In the genomic region with DNA sequence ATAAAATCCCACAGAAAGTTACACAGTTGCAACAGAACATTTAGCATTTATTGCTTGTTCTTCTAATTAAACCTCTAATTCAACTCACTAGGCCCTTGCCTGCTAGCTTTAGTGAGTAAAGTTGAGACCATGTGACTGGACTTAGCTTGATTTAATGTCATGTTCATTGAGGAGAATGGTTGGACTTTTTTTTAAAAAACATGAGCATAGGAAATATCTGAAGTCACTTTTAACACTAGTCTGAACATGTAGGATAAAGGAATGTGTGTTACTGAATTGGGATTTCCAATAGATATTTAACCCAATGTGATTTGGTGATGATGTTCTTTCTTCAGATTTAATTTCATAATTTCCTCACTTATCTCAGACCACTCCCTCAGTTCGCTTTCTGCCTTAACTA, we compare ENCODE assay signal across 16 cellular contexts. TPM values are rescaled to one million over a fixed set of nuclear protein-coding genes. Genes with fewer than 3 reads are reported as not detected.
DNase-seq lines count a peak whose midpoint lies in the region; ATAC-seq and TF ChIP-seq lines count a peak whose summit lies in the region.
"Had no signal": no experiment of that assay in that cellular context is flagged by ENCODE, and none has a peak within 500 bp of the region (broad histone marks: within the 10 kb centered on the region; RNA-seq: fewer than 3 reads in every experiment).

No MANE protein-coding gene starts in this region.

- peak overlapping the region; percentile 58 for H3K9ac ChIP-seq in OCI-LY1 (ENCODE audit: low read length)

- H3K36me3 ChIP-seq in OCI-LY1 (ENCODE audit: insufficient read depth, low read length) (no peaks in the 10 kb centered on the region), transverse colon (no peaks in the 10 kb centered on the region)
- H3K36me3 ChIP-seq: neutrophil, right atrium auricular region had no signal

- peak overlapping the region; percentile 22 for H3K4me3 ChIP-seq in OCI-LY1 (ENCODE audit: low read depth, low read length, poor library complexity, severe bottlenecking)
- H3K4me3 ChIP-seq in transverse colon, result no peak overlapping the region
- H3K4me3 ChIP-seq: right atrium auricular region had no signal

- no peak for TF ChIP-seq POLR2A in transverse colon (IDR thresholded peaks at IDR 0.05)

- H3K9me2 ChIP-seq in OCI-LY1 (ENCODE audit: low read depth, low read length), result no peaks in the 10 kb centered on the region

- H3K4me1 ChIP-seq in OCI-LY1 (ENCODE audit: insufficient read depth, low read length, severe bottlenecking) (peaks cover 46% of the 10 kb centered on the region), transverse colon (no peaks in the 10 kb centered on the region)
- H3K4me1 ChIP-seq: right atrium auricular region had no signal

- peak overlapping the region; percentile 70 for H3K4me3 Mint-ChIP-seq in central memory CD8-positive, alpha-beta T cell

- H3K27me3 ChIP-seq in OCI-LY1 (ENCODE audit: insufficient read depth, low read length), result no peaks in the 10 kb centered on the region
- H3K27me3 ChIP-seq in transverse colon, result no peaks in the 10 kb centered on the region
- H3K27me3 ChIP-seq: neutrophil, right atrium auricular region had no signal

- no peaks in the 10 kb centered on the region for H3K79me2 ChIP-seq in OCI-LY1 (ENCODE audit: insufficient read depth, low read length)

- H3K27ac ChIP-seq in OCI-LY1 (ENCODE audit: low read depth, low read length, poor library complexity, severe bottlenecking) (peak overlapping the region; percentile 94), transverse colon (peak overlapping the region; percentile 8 to 44 (median 40))
- H3K27ac ChIP-seq: neutrophil, right atrium auricular region had no signal

- DNase-seq in activated naive CD4-positive, alpha-beta T cell treated with anti-CD3 and anti-CD28 coated beads, Interleukin-2, amount 50 U/mL, for 72 hours (ENCODE audit: low spot score in 2 of 2), result no peak
- no peak for DNase-seq in activated naive CD4-positive, alpha-beta T cell (lab: John Stamatoyannopoulos, UW)
- DNase-seq in central memory CD8-positive, alpha-beta T cell (ENCODE audit: low spot score in 2 of 2), result no peak
- DNase-seq in transverse colon, result no peak
- no peak for DNase-seq in NCI-H2081 treated with DMSO at 0.1 percent for 48 hours (lab: John Stamatoyannopoulos, UW)
- DNase-seq in activated gamma-delta T cell treated with Interleukin-2 at 50 U/mL for 16 hours, result no peak
- DNase-seq in DMS114 treated with DMSO at 0.1 percent for 48 hours (lab: John Stamatoyannopoulos, UW; ENCODE audit: unreplicated experiment), result no peak
- DNase-seq: foreskin melanocyte, NCI-H1092, NCI-H2171 treated with DMSO at 0.1 percent for 48 hours, T1000, trophoblast cell had no signal

- H3K27ac Mint-ChIP-seq in activated naive CD4-positive, alpha-beta T cell treated with anti-CD3 and anti-CD28 coated beads, Interleukin-2, amount 50 U/mL, for 72 hours, result peak overlapping the region; percentile 70 to 80
- peak overlapping the region; percentile 83 for H3K27ac Mint-ChIP-seq in central memory CD8-positive, alpha-beta T cell (ENCODE audit: low read depth)

- H3F3A ChIP-seq in OCI-LY1 (ENCODE audit: insufficient read depth, low read length), result no peaks in the 10 kb centered on the region; the same call in 1 of the 2 replicates

- TF ChIP-seq EP300 in transverse colon (IDR thresholded peaks at IDR 0.05; ENCODE audit: low read depth), result no peak

- no peaks in the 10 kb centered on the region for H3K27me3 Mint-ChIP-seq in central memory CD8-positive, alpha-beta T cell

- intact Hi-C loops in transverse colon (cut with DNase I; ENCODE audit: low total_unique reads), result no loop called here

- H3K9me3 Mint-ChIP-seq in activated naive CD4-positive, alpha-beta T cell treated with anti-CD3 and anti-CD28 coated beads, Interleukin-2, amount 50 U/mL, for 72 hours, result no peaks in the 10 kb centered on the region
- no peaks in the 10 kb centered on the region for H3K9me3 Mint-ChIP-seq in central memory CD8-positive, alpha-beta T cell

- TF ChIP-seq CTCF in OCI-LY1 (IDR thresholded peaks at IDR 0.05; ENCODE audit: low read length), result no peak
- no peak for TF ChIP-seq CTCF in transverse colon (IDR thresholded peaks at IDR 0.05)

- no peaks in the 10 kb centered on the region for H3K36me3 Mint-ChIP-seq in activated naive CD4-positive, alpha-beta T cell treated with anti-CD3 and anti-CD28 coated beads, Interleukin-2, amount 50 U/mL, for 72 hours
- H3K36me3 Mint-ChIP-seq in central memory CD8-positive, alpha-beta T cell (ENCODE audit: insufficient read depth), result peaks cover 2% of the 10 kb centered on the region

- 92 to 100% methylated on average over 1 of the region's 1 CpG for WGBS in transverse colon (ENCODE audit: low coverage in 1 of 2), 2 donors

- no peaks in the 10 kb centered on the region for H4K20me1 ChIP-seq in OCI-LY1 (ENCODE audit: insufficient read depth, low read length)

- no peaks in the 10 kb centered on the region for H3K9me3 ChIP-seq in OCI-LY1 (ENCODE audit: low read length)
- H3K9me3 ChIP-seq in transverse colon, result no peaks in the 10 kb centered on the region
- H3K9me3 ChIP-seq: neutrophil, right atrium auricular region had no signal

- no peak for ATAC-seq in activated naive CD4-positive, alpha-beta T cell treated with anti-CD3 and anti-CD28 coated beads, Interleukin-2, amount 50 U/mL, for 72 hours
- ATAC-seq in central memory CD8-positive, alpha-beta T cell (replicated peaks; ENCODE audit: extremely low read depth, poor library complexity, severe bottlenecking), result no peak
- ATAC-seq: HepG2 had no signal

- H2AFZ ChIP-seq in OCI-LY1 (ENCODE audit: low read length), result no peak overlapping the region

- H3K4me1 Mint-ChIP-seq in central memory CD8-positive, alpha-beta T cell, result peaks cover 47% of the 10 kb centered on the region

- peak overlapping the region; percentile 70 for H3K4me2 ChIP-seq in OCI-LY1 (ENCODE audit: low read length)

- in situ Hi-C loops in transverse colon (cut with MboI; ENCODE audit: low pct_ligation_motif_present in 1 of 4, low pct_unique_long_range_greater_than_20kb in 1 of 4, low sequenced_read_pairs in 3 of 4), result no loop called here

RNA-seq across cellular contexts. Expression of a gene that starts 24.6 kb away (rescaled TPM):
- total RNA-seq in activated naive CD4-positive, alpha-beta T cell treated with anti-CD3 and anti-CD28 coated beads, Interleukin-2, amount 50 U/mL, for 72 hours, result 10 to 100 TPM; 16.7 to 20.9 TPM
- total RNA-seq in transverse colon, result 10 to 100 TPM in 2 of 4 donors, 1 to 10 TPM in 2; 1.9 to 15.7 (median 11.8) TPM
